ENCODE assay signal across 8 cellular contexts in the genomic region with DNA sequence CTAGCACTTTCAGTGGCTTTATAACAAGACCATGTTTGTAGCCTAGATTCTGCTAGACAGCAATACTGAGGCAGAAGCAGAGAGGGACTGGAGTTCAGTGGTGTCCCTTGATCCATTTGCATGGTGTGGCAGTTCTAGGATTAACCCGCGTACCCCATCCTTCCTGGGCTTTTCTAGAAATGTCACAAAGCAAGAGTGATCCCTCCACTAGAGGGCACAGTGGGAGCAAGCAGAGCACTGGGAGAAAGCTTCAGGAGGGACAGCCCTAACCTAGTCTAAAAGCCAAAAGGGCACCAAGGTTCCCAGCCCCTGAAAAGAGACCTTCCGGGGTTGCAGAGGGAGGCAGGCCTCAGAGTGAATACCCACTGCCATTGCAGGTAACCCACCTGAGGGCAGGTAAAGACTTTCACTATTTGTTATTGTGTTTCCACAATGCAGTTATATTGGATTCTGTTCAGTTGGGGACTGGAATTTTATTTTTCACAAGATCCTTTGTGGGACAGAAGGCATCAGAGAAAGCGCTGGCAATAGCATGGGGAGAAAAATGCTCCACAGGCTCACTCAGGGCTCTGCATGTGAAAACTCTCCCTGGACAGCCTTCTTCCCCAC.
DNase-seq lines count a peak whose midpoint lies in the region; ATAC-seq and TF ChIP-seq lines count a peak whose summit lies in the region.

No MANE protein-coding gene starts in this region.

- 28 to 31% methylated on average over 4 of the region's 4 CpGs for WGBS in sigmoid colon, 2 donors

- no peak overlapping the region for H3K4me3 ChIP-seq in sigmoid colon

- no peaks in the 10 kb centered on the region for H3K36me3 Mint-ChIP-seq in activated naive CD8-positive, alpha-beta T cell treated with anti-CD3 and anti-CD28 coated beads, Interleukin-2, amount 50 U/mL, for 24 hours (ENCODE audit: low read depth)

- H3K4me1 Mint-ChIP-seq in activated naive CD8-positive, alpha-beta T cell treated with anti-CD3 and anti-CD28 coated beads, Interleukin-2, amount 50 U/mL, for 24 hours: peaks cover 4% of the 10 kb centered on the region

- ATAC-seq in activated naive CD8-positive, alpha-beta T cell treated with anti-CD3 and anti-CD28 coated beads, Interleukin-2, amount 50 U/mL, for 24 hours: peak; percentile 83
- ATAC-seq in left cardiac atrium (peak; percentile 81 to 84), GM18873 (IDR thresholded peaks at IDR 0.05; ENCODE audit: low FRiP score, unreplicated experiment) (no peak)

- TF ChIP-seq CTCF in GM12873 (IDR thresholded peaks at IDR 0.05; ENCODE audit: insufficient read depth, low read depth, low read length, missing control alignments) (peak; percentile 88), sigmoid colon (IDR thresholded peaks at IDR 0.05) (peak in 3 of 4 experiments; percentile 30 to 60 (median 41))

- no peaks in the 10 kb centered on the region for H3K36me3 ChIP-seq in sigmoid colon

- intact Hi-C loops in left cardiac atrium (cut with DNase I): loop anchor here (1.0 to 10.0 kb wide), 3 partner anchors 312 to 471 kb away; no protein-coding TSS in a partner anchor
- intact Hi-C loops in sigmoid colon (cut with DNase I): loop anchor here (2.0 to 5.0 kb wide), 2 partner anchors 313 to 473 kb away; no protein-coding TSS in a partner anchor

- no peak overlapping the region for H3K4me3 Mint-ChIP-seq in activated naive CD8-positive, alpha-beta T cell treated with anti-CD3 and anti-CD28 coated beads, Interleukin-2, amount 50 U/mL, for 24 hours

- no peak overlapping the region for H3K27ac ChIP-seq in sigmoid colon

- no peak for TF ChIP-seq POLR2A in sigmoid colon (IDR thresholded peaks at IDR 0.05)

- no peak for TF ChIP-seq EP300 in sigmoid colon (IDR thresholded peaks at IDR 0.05)

- H3K4me1 ChIP-seq in sigmoid colon: peaks cover 0 to 10% (median 4%) of the 10 kb centered on the region in 4 donors

- no peak overlapping the region for H3K27ac Mint-ChIP-seq in activated naive CD8-positive, alpha-beta T cell treated with anti-CD3 and anti-CD28 coated beads, Interleukin-2, amount 50 U/mL, for 24 hours

- no peaks in the 10 kb centered on the region for H3K27me3 Mint-ChIP-seq in activated naive CD8-positive, alpha-beta T cell treated with anti-CD3 and anti-CD28 coated beads, Interleukin-2, amount 50 U/mL, for 24 hours

- H3K27me3 ChIP-seq in sigmoid colon: no peaks in the 10 kb centered on the region

- DNase-seq in 8988T (peak; percentile 47), KG1 (lab: John Stamatoyannopoulos, UW) (peak; percentile 60), SKM-1 treated with dmso at 0.1 percent for 144 hours (lab: John Stamatoyannopoulos, UW; ENCODE audit: unreplicated experiment) (peak; percentile 75), left cardiac atrium (peak; percentile 60), sigmoid colon (no peak)
- DNase-seq in activated naive CD8-positive, alpha-beta T cell treated with anti-CD3 and anti-CD28 coated beads, Interleukin-2, amount 50 U/mL, for 24 hours: peak; percentile 60

- H3K9me3 Mint-ChIP-seq in activated naive CD8-positive, alpha-beta T cell treated with anti-CD3 and anti-CD28 coated beads, Interleukin-2, amount 50 U/mL, for 24 hours: no peaks in the 10 kb centered on the region

- no peaks in the 10 kb centered on the region for H3K9me3 ChIP-seq in sigmoid colon
